Comparison of ENCODE assay signal across 33 cellular contexts in the genomic region with DNA sequence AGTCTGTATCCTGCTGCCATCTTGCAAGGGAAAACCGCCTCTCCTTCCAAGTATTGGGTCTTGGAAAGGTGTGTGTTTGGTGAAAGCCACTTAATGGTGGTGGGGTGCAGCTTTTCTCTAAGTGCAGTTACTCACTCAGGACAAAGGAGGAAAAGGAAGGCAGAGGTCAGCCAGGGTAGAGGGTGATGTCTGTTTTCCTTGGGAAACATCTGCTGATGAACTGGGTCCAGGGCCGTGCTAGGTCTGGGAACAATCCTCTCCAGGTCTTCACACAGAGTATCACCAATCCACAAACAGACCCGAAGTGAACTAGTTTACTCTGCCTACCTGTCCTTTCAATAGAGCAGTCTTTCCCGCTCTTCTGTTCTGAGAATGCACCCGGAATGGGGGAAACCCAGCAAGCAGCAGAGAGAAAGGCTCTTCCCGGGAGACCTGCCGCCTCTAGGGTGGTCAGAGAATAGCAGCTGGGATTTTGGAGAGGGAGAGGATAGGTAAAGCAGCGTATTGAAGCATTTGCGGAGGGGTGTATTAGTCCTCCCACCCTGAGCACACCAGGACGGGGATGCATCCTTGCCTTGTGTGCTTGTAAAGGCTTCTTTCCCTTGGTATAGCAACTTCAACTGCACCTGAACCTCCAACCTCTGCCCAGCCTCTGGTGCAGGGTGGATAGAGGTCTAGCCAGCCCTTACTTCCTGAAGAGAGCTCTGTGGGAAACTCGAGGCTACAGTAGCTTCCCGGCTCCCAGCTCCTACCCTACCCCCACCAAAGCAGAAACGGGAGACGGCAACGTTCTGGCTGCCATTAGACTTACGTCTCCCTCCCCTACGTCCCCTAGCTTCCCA. TPM values are rescaled to one million over a fixed set of nuclear protein-coding genes. Genes with fewer than 3 reads are reported as not detected.
A peak's percentile ranks its signal among the peaks of the same experiment; 100 is the strongest.
DNase-seq lines count a peak whose midpoint lies in the region; ATAC-seq and TF ChIP-seq lines count a peak whose summit lies in the region.
"Had no signal": no experiment of that assay in that cellular context is flagged by ENCODE, and none has a peak within 500 bp of the region (broad histone marks: within the 10 kb centered on the region; RNA-seq: fewer than 3 reads in every experiment).

No MANE protein-coding gene starts in this region.

- peak; percentile 80 for DNase-seq in GM23338 (ENCODE audit: low spot score)
- DNase-seq in chondrocyte (ENCODE audit: low spot score) = no peak
- peak; percentile 50 for DNase-seq in iPS-NIHi11 (ENCODE audit: low spot score)
- DNase-seq in sciatic nerve (ENCODE audit: low spot score) = no peak
- no peak for DNase-seq in activated CD4-positive, CD25-positive, alpha-beta regulatory T cell (lab: John Stamatoyannopoulos, UW)
- DNase-seq in NCI-H146 (lab: John Stamatoyannopoulos, UW) = no peak
- DNase-seq: activated CD4-positive, alpha-beta memory T cell treated with anti-CD3 and anti-CD28 coated beads for 36 hours; activated CD4-positive, alpha-beta T cell treated with anti-CD3 and anti-CD28 coated beads for 1 hour; activated T-cell treated with anti-CD3 and anti-CD28 coated beads, Interleukin-2, amount 50 U/mL, for 72 hours; AML-193; CD4-positive, CD25-positive, alpha-beta regulatory T cell; cerebellar nuclear complex; HCEC 1CT; MM.1S; NCI-H1417; NCI-H2081; NCI-H526 treated with DMSO at 0.1 percent for 48 hours; occipital lobe; SK-N-SH; stimulated activated naive CD4-positive, alpha-beta T cell treated with Interleukin-2 at 50 U/mL for 16 hours; T-helper 17 cell had no signal

- peak overlapping the region; percentile 41 for H3K4me2 ChIP-seq in GM23338
- H3K4me2 ChIP-seq: hepatocyte, SK-N-SH had no signal

- H3K79me2 ChIP-seq in GM23338 (replicated peaks; ENCODE audit: insufficient read depth) = no peaks in the 10 kb centered on the region
- H3K79me2 ChIP-seq: hepatocyte had no signal

- H3K4me3 ChIP-seq in GM23338 = no peak overlapping the region; the same call in 1 of the 2 replicates
- H3K4me3 ChIP-seq: gastroesophageal sphincter, hepatocyte, skin epidermis had no signal

- intact Hi-C loops in sciatic nerve (cut with DNase I) = no loop called here

- H3K27ac Mint-ChIP-seq in GM23338 (no peak overlapping the region), chondrocyte (ENCODE audit: unreplicated experiment) (peak overlapping the region; percentile 85)
- H3K27ac Mint-ChIP-seq: activated CD4-positive, alpha-beta memory T cell treated with anti-CD3 and anti-CD28 coated beads for 36 hours; activated T-cell treated with anti-CD3 and anti-CD28 coated beads, Interleukin-2, amount 50 U/mL, for 72 hours; CD4-positive, CD25-positive, alpha-beta regulatory T cell; mesothelial cell of epicardium; T-helper 17 cell had no signal

- H3K4me3 Mint-ChIP-seq in GM23338 (no peak overlapping the region), chondrocyte (ENCODE audit: unreplicated experiment) (peak overlapping the region; percentile 7)
- H3K4me3 Mint-ChIP-seq: activated CD4-positive, alpha-beta memory T cell treated with anti-CD3 and anti-CD28 coated beads for 36 hours; activated T-cell treated with anti-CD3 and anti-CD28 coated beads, Interleukin-2, amount 50 U/mL, for 72 hours; CD4-positive, CD25-positive, alpha-beta regulatory T cell; mesothelial cell of epicardium; T-helper 17 cell had no signal

- no peaks in the 10 kb centered on the region for H4K20me1 ChIP-seq in GM23338 (replicated peaks; ENCODE audit: insufficient read depth)

- 0 out of 2 replicates have a peak, but pooled peaks cover 2% of the 10 kb centered on the region for H3F3A ChIP-seq in GM23338 (replicated peaks; ENCODE audit: low read depth)

- H3K9me3 Mint-ChIP-seq in GM23338 = peaks cover 8% of the 10 kb centered on the region; the same call in 2 of the 3 replicates
- H3K9me3 Mint-ChIP-seq in chondrocyte (ENCODE audit: low read depth) = no peaks in the 10 kb centered on the region
- H3K9me3 Mint-ChIP-seq: activated CD4-positive, alpha-beta memory T cell treated with anti-CD3 and anti-CD28 coated beads for 36 hours; mesothelial cell of epicardium had no signal

- H3K27me3 ChIP-seq in GM23338 (ENCODE audit: insufficient read depth) = no peaks in the 10 kb centered on the region
- H3K27me3 ChIP-seq: gastroesophageal sphincter, hepatocyte had no signal

- 0 out of 2 replicates have a peak, but pooled peaks cover 5% of the 10 kb centered on the region for H3K36me3 ChIP-seq in GM23338 (ENCODE audit: insufficient read depth)

- H3K4me1 Mint-ChIP-seq in GM23338 (peaks cover 10% of the 10 kb centered on the region), chondrocyte (ENCODE audit: low read depth) (peaks cover 10% of the 10 kb centered on the region)
- H3K4me1 Mint-ChIP-seq: CD4-positive, CD25-positive, alpha-beta regulatory T cell; mesothelial cell of epicardium had no signal

- ATAC-seq in GM23338 (peak; percentile 96), sciatic nerve (peak; percentile 45), GM18517 (IDR thresholded peaks at IDR 0.05; ENCODE audit: unreplicated experiment) (no peak)
- ATAC-seq: activated T-cell treated with anti-CD3 and anti-CD28 coated beads, Interleukin-2, amount 50 U/mL, for 72 hours; gastroesophageal sphincter; left lobe of liver; PC-3; Right ventricle myocardium inferior; T-helper 17 cell had no signal

- H3K9me2 ChIP-seq in GM23338 (ENCODE audit: insufficient read depth) = 0 out of 2 replicates have a peak, but pooled peaks cover 3% of the 10 kb centered on the region
- H3K9me2 ChIP-seq: SK-N-SH had no signal

- TF ChIP-seq CTCF in GM23338 (conservative IDR thresholded peaks at IDR 0.05; ENCODE audit: low read depth in 2 of 2) = peak; percentile 44 to 45
- no peak for TF ChIP-seq CTCF in chondrocyte (IDR thresholded peaks at IDR 0.05)

- peak overlapping the region; percentile 25; the same call in 1 of the 2 replicates for H2AFZ ChIP-seq in GM23338
- H2AFZ ChIP-seq: hepatocyte had no signal

- peaks cover 5% of the 10 kb centered on the region for H3K27me3 Mint-ChIP-seq in GM23338 (ENCODE audit: insufficient read depth, low read depth, poor library complexity)
- peaks cover 5% of the 10 kb centered on the region for H3K27me3 Mint-ChIP-seq in chondrocyte (ENCODE audit: low read depth)
- H3K27me3 Mint-ChIP-seq: CD4-positive, CD25-positive, alpha-beta regulatory T cell had no signal

- peaks cover 2% of the 10 kb centered on the region for H3K36me3 Mint-ChIP-seq in GM23338 (ENCODE audit: low read depth)
- peaks cover 2% of the 10 kb centered on the region for H3K36me3 Mint-ChIP-seq in chondrocyte (ENCODE audit: low read depth)
- H3K36me3 Mint-ChIP-seq: CD4-positive, CD25-positive, alpha-beta regulatory T cell; mesothelial cell of epicardium had no signal

- H3K4me1 ChIP-seq in GM23338 (ENCODE audit: insufficient read depth) = peaks cover 6% of the 10 kb centered on the region
- H3K4me1 ChIP-seq: gastroesophageal sphincter had no signal

- H3K27ac ChIP-seq in GM23338 (ENCODE audit: low read depth) = peak overlapping the region; percentile 69; the same call in 1 of the 2 replicates
- H3K27ac ChIP-seq: gastroesophageal sphincter, hepatocyte, HL-60, skin epidermis had no signal

TF ChIP-seq in GM23338, 12 proteins besides CTCF, POLR2A, EP300 and RAD21:
- TF ChIP-seq POLR2AphosphoS5 (IDR thresholded peaks at IDR 0.05; ENCODE audit: low read depth) = no peak
- TF ChIP-seq EZH2phosphoT487 (IDR thresholded peaks at IDR 0.05; ENCODE audit: unreplicated experiment) = no peak
- no peak for TF ChIP-seq ZNF114 (CRISPR knock-in tag; IDR thresholded peaks at IDR 0.05)
- TF ChIP-seq STAT1 (IDR thresholded peaks at IDR 0.05; ENCODE audit: unreplicated experiment) = no peak
- TF ChIP-seq CREB1 (CRISPR knock-in tag; IDR thresholded peaks at IDR 0.05; ENCODE audit: low read depth) = no peak
- TF ChIP-seq ZNF331 (CRISPR knock-in tag; IDR thresholded peaks at IDR 0.05; ENCODE audit: low read depth) = no peak

RNA-seq across cellular contexts. Expression of a gene that starts 20.7 kb away (rescaled TPM):
- total RNA-seq in GM23338 (2014; rRNA removed; shearing (Covaris generic)) = not detected in 2 replicates
- not detected in 2 replicates for polyA plus RNA-seq in GM23338 (2016; fragmentation: Nextera tagmentation; extraction: Ambion mirVana)
- total RNA-seq in chondrocyte (not detected in 3 replicates), sciatic nerve (not detected)
- total RNA-seq: A673; activated CD4-positive, alpha-beta memory T cell treated with anti-CD3 and anti-CD28 coated beads for 36 hours; activated T-cell treated with anti-CD3 and anti-CD28 coated beads, Interleukin-2, amount 50 U/mL, for 72 hours; CD4-positive, CD25-positive, alpha-beta regulatory T cell; hepatocyte; left lobe of liver; mesothelial cell of epicardium; occipital lobe; PC-3; Right ventricle myocardium inferior; T-helper 17 cell; temporal lobe; ureter had no signal
- polyA plus RNA-seq: CD4-positive, CD25-positive, alpha-beta regulatory T cell; hepatocyte; SK-N-SH had no signal

RNA-seq across cellular contexts. Expression of a gene that starts 26.7 kb away (rescaled TPM):
- total RNA-seq in GM23338 (2014; rRNA removed; shearing (Covaris generic)) = 22.1 and 27.2 TPM in 2 replicates
- polyA plus RNA-seq in GM23338 (2016; fragmentation: Nextera tagmentation; extraction: Ambion mirVana) = 5.8 and 6.1 TPM in 2 replicates
- 27.5 to 36.6 TPM (median 28.5 TPM) in 3 replicates for total RNA-seq in chondrocyte
- total RNA-seq in sciatic nerve = 65.1 TPM

Comparison
In these comparisons a context has a peak if more than half of its experiments do, and no peak if none do; other contexts are left out.
1. DNase-seq: peak in GM23338 (single experiment) and iPS-NIHi11 (single experiment); none in chondrocyte (single experiment), sciatic nerve (single experiment), activated CD4-positive, CD25-positive, alpha-beta regulatory T cell (0 of 4) and NCI-H146 (single experiment).